22 cellular contexts compared by ENCODE assay signal in the genomic region with DNA sequence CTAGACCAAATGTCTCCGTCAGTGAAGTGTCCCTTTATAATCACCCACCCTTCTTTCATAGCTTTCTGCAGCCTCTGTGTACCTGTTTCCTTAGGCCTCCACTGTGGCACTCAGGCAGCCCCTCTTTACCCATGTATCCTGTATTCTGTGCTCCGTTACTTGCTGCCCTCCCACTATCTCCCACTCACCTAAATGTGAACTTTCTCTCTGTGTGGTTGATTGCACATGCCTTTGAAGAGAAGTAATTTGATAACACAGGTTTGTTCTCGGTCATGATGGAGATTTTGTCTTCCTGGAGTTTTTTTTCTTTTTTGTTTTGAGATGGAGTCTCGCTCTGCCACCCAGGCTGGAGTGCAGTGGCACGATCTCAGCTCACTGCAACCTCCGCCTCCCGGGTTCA.
"Had no signal": no experiment of that assay in that cellular context is flagged by ENCODE, and none has a peak within 500 bp of the region (broad histone marks: within the 10 kb centered on the region; RNA-seq: fewer than 3 reads in every experiment).

No MANE protein-coding gene starts in this region.

- H2AFZ ChIP-seq: hepatocyte had no signal

- H3K9me3 Mint-ChIP-seq: dendritic cell treated with granulocyte-macrophage colony-stimulating factor and Interleukin-4, amounts not matched to agents 40 ng/mL and 50 ng/mL, for 4 days; effector memory CD8-positive, alpha-beta T cell; naive B cell; stimulated activated memory B cell treated with anti-CD40 and anti-IgM and Interleukin-4, amounts not matched to agents 10 μg/mL and 1 μg/mL and 100 μg/mL, for 72 hours; stimulated activated naive CD8-positive, alpha-beta T cell treated with anti-CD3 and anti-CD28 coated beads, Interleukin-15, Interleukin-2, amounts not matched to agents 100 ng/mL and 50 ng/mL, for 24 hours had no signal

- H3K4me1 ChIP-seq: spleen had no signal

- H3K4me1 Mint-ChIP-seq: stimulated activated memory B cell treated with anti-CD40 and anti-IgM and Interleukin-4, amounts not matched to agents 10 μg/mL and 1 μg/mL and 100 μg/mL, for 72 hours had no signal

- FAIRE-seq: kidney had no signal

- DNase-seq: effector memory CD8-positive, alpha-beta T cell; esophagus squamous epithelium; foreskin fibroblast; head of caudate nucleus; kidney; left cardiac atrium; left ventricle myocardium superior; mesendoderm; naive B cell; psoas muscle; retina; spleen; stimulated activated CD4-positive, alpha-beta T cell treated with anti-CD3 and anti-CD28 coated beads, Interleukin-15, amount 100 ng/mL, for 24 hours; stimulated activated CD4-positive, alpha-beta T cell treated with anti-CD3 and anti-CD28 coated beads, Interleukin-1b, Interleukin-23, amount 100 ng/mL, for 48 hours; stimulated activated CD4-positive, alpha-beta T cell treated with anti-CD3 and anti-CD28 coated beads, Interleukin-4, amount 100 ng/mL, for 24 hours; transverse colon had no signal

- H3K4me2 ChIP-seq: hepatocyte had no signal

- H3K27ac Mint-ChIP-seq: dendritic cell treated with granulocyte-macrophage colony-stimulating factor and Interleukin-4, amounts not matched to agents 40 ng/mL and 50 ng/mL, for 4 days; effector memory CD8-positive, alpha-beta T cell; stimulated activated memory B cell treated with anti-CD40 and anti-IgM and Interleukin-4, amounts not matched to agents 10 μg/mL and 1 μg/mL and 100 μg/mL, for 72 hours; stimulated activated naive CD8-positive, alpha-beta T cell treated with anti-CD3 and anti-CD28 coated beads, Interleukin-15, Interleukin-2, amounts not matched to agents 100 ng/mL and 50 ng/mL, for 24 hours had no signal

- H3K9me3 ChIP-seq: esophagus squamous epithelium, neutrophil, psoas muscle, spleen, transverse colon had no signal

- H3K36me3 ChIP-seq: esophagus squamous epithelium, neutrophil, transverse colon had no signal

- H3K27ac ChIP-seq: esophagus squamous epithelium, neutrophil, spleen, transverse colon had no signal

- H3K4me3 ChIP-seq: esophagus squamous epithelium, hepatocyte, lung, psoas muscle, spleen, transverse colon had no signal

- H3K27me3 Mint-ChIP-seq: dendritic cell treated with granulocyte-macrophage colony-stimulating factor and Interleukin-4, amounts not matched to agents 40 ng/mL and 50 ng/mL, for 4 days; effector memory CD8-positive, alpha-beta T cell; naive B cell; stimulated activated memory B cell treated with anti-CD40 and anti-IgM and Interleukin-4, amounts not matched to agents 10 μg/mL and 1 μg/mL and 100 μg/mL, for 72 hours; stimulated activated naive CD8-positive, alpha-beta T cell treated with anti-CD3 and anti-CD28 coated beads, Interleukin-15, Interleukin-2, amounts not matched to agents 100 ng/mL and 50 ng/mL, for 24 hours had no signal

- H3K4me3 Mint-ChIP-seq: dendritic cell treated with granulocyte-macrophage colony-stimulating factor and Interleukin-4, amounts not matched to agents 40 ng/mL and 50 ng/mL, for 4 days; effector memory CD8-positive, alpha-beta T cell; naive B cell; stimulated activated memory B cell treated with anti-CD40 and anti-IgM and Interleukin-4, amounts not matched to agents 10 μg/mL and 1 μg/mL and 100 μg/mL, for 72 hours; stimulated activated naive CD8-positive, alpha-beta T cell treated with anti-CD3 and anti-CD28 coated beads, Interleukin-15, Interleukin-2, amounts not matched to agents 100 ng/mL and 50 ng/mL, for 24 hours had no signal

- H3K27me3 ChIP-seq: esophagus squamous epithelium, hepatocyte, neutrophil, spleen, transverse colon had no signal
